Comparison of ENCODE assay signal across 8 cellular contexts in the genomic region with DNA sequence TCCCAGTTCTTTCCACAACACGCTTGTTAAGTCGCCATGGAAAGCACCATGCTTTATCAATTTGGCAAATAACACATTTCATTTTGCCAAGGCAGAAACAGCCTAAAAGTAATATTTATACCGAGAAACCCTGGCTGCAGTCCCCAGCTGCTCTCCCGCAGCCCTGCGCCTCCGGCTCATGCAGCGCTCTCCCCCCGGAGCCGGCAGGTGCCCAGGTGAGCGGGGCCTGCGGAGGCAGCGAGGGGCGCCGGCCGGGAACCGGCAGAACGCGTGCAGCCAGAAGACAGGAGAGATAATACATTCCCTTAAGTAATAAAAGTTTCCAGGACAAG. TPM values are rescaled to one million over a fixed set of nuclear protein-coding genes. Genes with fewer than 3 reads are reported as not detected.
DNase-seq lines count a peak whose midpoint lies in the region; ATAC-seq and TF ChIP-seq lines count a peak whose summit lies in the region.

No MANE protein-coding gene starts in this region.

- H3K4me1 ChIP-seq in sigmoid colon, result peaks cover 0 to 71% (median 51%) of the 10 kb centered on the region in 4 donors

- intact Hi-C loops in left cardiac atrium (cut with DNase I) (loop anchor here (5.0 to 10.0 kb wide), 3 partner anchors 89 to 139 kb away; no protein-coding TSS in a partner anchor), sigmoid colon (cut with DNase I) (loop anchor here (2.0 to 10.0 kb wide), 2 partner anchors 97 to 349 kb away; no protein-coding TSS in a partner anchor)

- peak overlapping the region; percentile 75 for H3K4me3 Mint-ChIP-seq in activated T-cell treated with anti-CD3 and anti-CD28 coated beads, Interleukin-2, amount 50 U/mL, for 4 hours

- no peak for TF ChIP-seq CTCF in C4-2B (conservative IDR thresholded peaks at IDR 0.05)
- TF ChIP-seq CTCF in sigmoid colon (IDR thresholded peaks at IDR 0.05), result no peak

- peaks cover 36% of the 10 kb centered on the region for H3K4me1 Mint-ChIP-seq in activated T-cell treated with anti-CD3 and anti-CD28 coated beads, Interleukin-2, amount 50 U/mL, for 4 hours (ENCODE audit: low read depth)

- 1% methylated on average over 18 of the region's 18 CpGs for WGBS in sigmoid colon, 2 donors

- peaks cover 45% of the 10 kb centered on the region for H3K27me3 Mint-ChIP-seq in activated T-cell treated with anti-CD3 and anti-CD28 coated beads, Interleukin-2, amount 50 U/mL, for 4 hours (ENCODE audit: low read depth)

- TF ChIP-seq POLR2A in sigmoid colon (IDR thresholded peaks at IDR 0.05), result no peak

- ATAC-seq in GM19438 (IDR thresholded peaks at IDR 0.05; ENCODE audit: low read depth, unreplicated experiment) (peak; percentile 15), left cardiac atrium (peak; percentile 10 to 14)
- peak; percentile 10 to 14 for ATAC-seq in activated T-cell treated with anti-CD3 and anti-CD28 coated beads, Interleukin-2, amount 50 U/mL, for 4 hours

- H3K36me3 Mint-ChIP-seq in activated T-cell treated with anti-CD3 and anti-CD28 coated beads, Interleukin-2, amount 50 U/mL, for 4 hours (ENCODE audit: insufficient read depth), result no peaks in the 10 kb centered on the region

- H3K27ac ChIP-seq in C4-2B (peak overlapping the region; percentile 94), sigmoid colon (peak overlapping the region; percentile 93 to 100 (median 99))

- H3K27me3 ChIP-seq in sigmoid colon, result no peaks in the 10 kb centered on the region

- DNase-seq in HuH-7.5 (ENCODE audit: low spot score) (peak; percentile 34), left cardiac atrium (peak; percentile 33), sigmoid colon (no peak), COLO829 (ENCODE audit: low spot score) (no peak), mesenteric fat pad (ENCODE audit: low spot score) (no peak)
- DNase-seq in activated T-cell treated with anti-CD3 and anti-CD28 coated beads, Interleukin-2, amount 50 U/mL, for 4 hours, result no peak

- peaks cover 0 to 8% (median 0%) of the 10 kb centered on the region in 4 donors for H3K36me3 ChIP-seq in sigmoid colon

- no peaks in the 10 kb centered on the region for H3K9me3 ChIP-seq in sigmoid colon

- no peak for TF ChIP-seq EP300 in sigmoid colon (IDR thresholded peaks at IDR 0.05)

- H3K4me3 ChIP-seq in sigmoid colon, result peak overlapping the region; percentile 58 to 95 (median 82)

- H3K9me3 Mint-ChIP-seq in activated T-cell treated with anti-CD3 and anti-CD28 coated beads, Interleukin-2, amount 50 U/mL, for 4 hours, result no peaks in the 10 kb centered on the region

RNA-seq across cellular contexts. Expression of a gene that starts 0.7 kb away (rescaled TPM):
- total RNA-seq in activated T-cell treated with anti-CD3 and anti-CD28 coated beads, Interleukin-2, amount 50 U/mL, for 4 hours, result 10 to 100 TPM; 15.7 to 19.9 (median 18.7) TPM
- total RNA-seq in left cardiac atrium (10 to 100 TPM; 76.4 to 92.3 TPM), sigmoid colon (100 to 1,000 TPM in 2 of 4 donors, 10 to 100 TPM in 2; 80.5 to 129 (median 94.8) TPM), mesenteric fat pad (75.5 TPM)
- 10 to 100 TPM; 18.6 to 25.2 (median 22.8) TPM for polyA plus RNA-seq in sigmoid colon

RNA-seq across cellular contexts. Expression of a gene that starts 10.5 kb away (rescaled TPM):
- under 1 TPM; 0.23 to 0.43 (median 0.26) TPM for total RNA-seq in activated T-cell treated with anti-CD3 and anti-CD28 coated beads, Interleukin-2, amount 50 U/mL, for 4 hours
- total RNA-seq in left cardiac atrium, result 10 to 100 TPM; 14.1 to 15.6 TPM
- total RNA-seq in sigmoid colon, result 1 to 10 TPM; 3.3 to 7.2 (median 4.4) TPM
- 1 to 10 TPM in 1 of 3 donors, under 1 TPM in 1, not detected in 1; 0.60 to 1.1 TPM for polyA plus RNA-seq in sigmoid colon
- 2.2 TPM for total RNA-seq in mesenteric fat pad

Comparison
In these comparisons a context has a peak if more than half of its experiments do, and no peak if none do; other contexts are left out.
1. DNase-seq: peak in HuH-7.5 (single experiment) and left cardiac atrium (single experiment); none in activated T-cell treated with anti-CD3 and anti-CD28 coated beads, Interleukin-2, amount 50 U/mL, for 4 hours (single experiment), sigmoid colon (single experiment), COLO829 (single experiment) and mesenteric fat pad (single experiment).
2. Peak in every context shown above with its lines, with median percentiles within 50 percentile points of each other: ATAC-seq.